Comparison of ENCODE assay signal across 11 cellular contexts in genomic region chr6:10237284-10238043, GRCh38.
DNase-seq lines count a peak whose midpoint lies in the region; ATAC-seq and TF ChIP-seq lines count a peak whose summit lies in the region.
"Had no signal": no experiment of that assay in that cellular context is flagged by ENCODE, and none has a peak within 500 bp of the region (broad histone marks: within the 10 kb centered on the region; RNA-seq: fewer than 3 reads in every experiment).

No MANE protein-coding gene starts in this region.

- H3K9me3 ChIP-seq in trophoblast cell (ENCODE audit: insufficient read depth, low read depth, low read length) (no peaks in the 10 kb centered on the region), upper lobe of right lung (no peaks in the 10 kb centered on the region)
- H3K9me3 ChIP-seq: suprapubic skin had no signal

- no peak overlapping the region for H3K9ac ChIP-seq in trophoblast cell (ENCODE audit: low read length)

- no peaks in the 10 kb centered on the region for H3K79me2 ChIP-seq in trophoblast cell (ENCODE audit: control insufficient read depth, insufficient read depth, low read length, poor library complexity)

- TF ChIP-seq CTCF in brain microvascular endothelial cell (IDR thresholded peaks at IDR 0.05; ENCODE audit: low read depth, low read length, missing control alignments) (no peak), upper lobe of right lung (IDR thresholded peaks at IDR 0.05) (no peak)

- no peaks in the 10 kb centered on the region for H3K79me1 ChIP-seq in trophoblast cell (ENCODE audit: low read length)

- H3K4me1 ChIP-seq in trophoblast cell (ENCODE audit: control insufficient read depth in 1 of 2, insufficient read depth in 2 of 2, low read length in 2 of 2) (no peaks in the 10 kb centered on the region), upper lobe of right lung (no peaks in the 10 kb centered on the region)

- no peak overlapping the region for H2BK12ac ChIP-seq in trophoblast cell (ENCODE audit: low read length)

- no peak overlapping the region for H3K4ac ChIP-seq in trophoblast cell (ENCODE audit: low read depth, low read length)

- WGBS in trophoblast cell (ENCODE audit: extremely low coverage, insufficient coverage, insufficient read length) = no CpG with 5 or more reads among the region's 10 CpGs

- no peak overlapping the region for H3K4me3 ChIP-seq in brain microvascular endothelial cell (ENCODE audit: low read depth, low read length)
- H3K4me3 ChIP-seq in trophoblast cell (ENCODE audit: low read depth, low read length) = no peak overlapping the region
- no peak overlapping the region for H3K4me3 ChIP-seq in upper lobe of right lung
- H3K4me3 ChIP-seq: suprapubic skin had no signal

- H2AFZ ChIP-seq in trophoblast cell (ENCODE audit: insufficient read depth, low read length, poor library complexity) = no peak overlapping the region

- no peak overlapping the region for H3K4me2 ChIP-seq in trophoblast cell (ENCODE audit: low read length)

- no peak overlapping the region for H2BK5ac ChIP-seq in trophoblast cell (ENCODE audit: low read depth, low read length, poor library complexity)

- H3K36me3 ChIP-seq in brain microvascular endothelial cell (replicated peaks) = no peaks in the 10 kb centered on the region
- no peaks in the 10 kb centered on the region for H3K36me3 ChIP-seq in trophoblast cell (ENCODE audit: control insufficient read depth in 1 of 2, insufficient read depth in 2 of 2, low read length in 2 of 2)
- no peaks in the 10 kb centered on the region for H3K36me3 ChIP-seq in upper lobe of right lung
- H3K36me3 ChIP-seq: suprapubic skin had no signal

- H4K8ac ChIP-seq in trophoblast cell (ENCODE audit: low read depth, low read length) = no peak overlapping the region

- intact Hi-C loops in upper lobe of right lung (cut with DNase I) = no loop called here

- H2AK5ac ChIP-seq in trophoblast cell (ENCODE audit: low read length) = no peak overlapping the region

- H3K23ac ChIP-seq in trophoblast cell (ENCODE audit: low read length) = no peak overlapping the region

- H3K27me3 ChIP-seq in brain microvascular endothelial cell (replicated peaks) = no peaks in the 10 kb centered on the region
- no peaks in the 10 kb centered on the region for H3K27me3 ChIP-seq in trophoblast cell (ENCODE audit: insufficient read depth, low read length)
- H3K27me3 ChIP-seq in upper lobe of right lung = no peaks in the 10 kb centered on the region
- H3K27me3 ChIP-seq: suprapubic skin had no signal

- no peak overlapping the region for H4K12ac ChIP-seq in trophoblast cell (ENCODE audit: low read depth, low read length)

- no peak for ATAC-seq in upper lobe of right lung
- ATAC-seq: activated naive CD4-positive, alpha-beta T cell treated with anti-CD3 and anti-CD28 coated beads, Interleukin-2, amount 50 U/mL, for 72 hours had no signal

- H3K27ac ChIP-seq in brain microvascular endothelial cell = no peak overlapping the region
- H3K27ac ChIP-seq in trophoblast cell (ENCODE audit: low read depth, low read length) = no peak overlapping the region
- no peak overlapping the region for H3K27ac ChIP-seq in upper lobe of right lung
- H3K27ac ChIP-seq: suprapubic skin had no signal

- H3K18ac ChIP-seq in trophoblast cell (ENCODE audit: low read length) = no peak overlapping the region

- no peak overlapping the region for H3K14ac ChIP-seq in trophoblast cell (ENCODE audit: low read length)

- in situ Hi-C loops in brain microvascular endothelial cell (cut with HindIII; ENCODE audit: low pct_ligation_motif_present, low sequenced_read_pairs) = no loop called here

- H2BK120ac ChIP-seq in trophoblast cell (ENCODE audit: insufficient read depth, low read length, poor library complexity) = no peak overlapping the region

- DNase-seq in GM03348 (ENCODE audit: low spot score) = peak; percentile 28
- DNase-seq in NCI-H226 = peak; percentile 82
- DNase-seq in brain microvascular endothelial cell = peak; percentile 2
- DNase-seq in trophoblast cell = peak; percentile 88 to 89
- no peak for DNase-seq in upper lobe of right lung
- DNase-seq in inferior parietal cortex (ENCODE audit: extremely low spot score) = no peak
- DNase-seq in NCI-H748 (lab: John Stamatoyannopoulos, UW; ENCODE audit: unreplicated experiment) = no peak
- no peak for DNase-seq in NCI-H2171 treated with DMSO at 0.1 percent for 48 hours (lab: John Stamatoyannopoulos, UW)
- DNase-seq: C1 segment of cervical spinal cord had no signal

- H4K91ac ChIP-seq in trophoblast cell (ENCODE audit: low read depth, low read length) = no peak overlapping the region

Comparison
In these comparisons a context has a peak if more than half of its experiments do, and no peak if none do; other contexts are left out.
1. DNase-seq: peak in GM03348 (single experiment), NCI-H226 (single experiment), brain microvascular endothelial cell (single experiment) and trophoblast cell (2 of 2); none in upper lobe of right lung (single experiment), inferior parietal cortex (single experiment), NCI-H748 (single experiment) and NCI-H2171 treated with DMSO at 0.1 percent for 48 hours (single experiment).